In the genomic region with DNA sequence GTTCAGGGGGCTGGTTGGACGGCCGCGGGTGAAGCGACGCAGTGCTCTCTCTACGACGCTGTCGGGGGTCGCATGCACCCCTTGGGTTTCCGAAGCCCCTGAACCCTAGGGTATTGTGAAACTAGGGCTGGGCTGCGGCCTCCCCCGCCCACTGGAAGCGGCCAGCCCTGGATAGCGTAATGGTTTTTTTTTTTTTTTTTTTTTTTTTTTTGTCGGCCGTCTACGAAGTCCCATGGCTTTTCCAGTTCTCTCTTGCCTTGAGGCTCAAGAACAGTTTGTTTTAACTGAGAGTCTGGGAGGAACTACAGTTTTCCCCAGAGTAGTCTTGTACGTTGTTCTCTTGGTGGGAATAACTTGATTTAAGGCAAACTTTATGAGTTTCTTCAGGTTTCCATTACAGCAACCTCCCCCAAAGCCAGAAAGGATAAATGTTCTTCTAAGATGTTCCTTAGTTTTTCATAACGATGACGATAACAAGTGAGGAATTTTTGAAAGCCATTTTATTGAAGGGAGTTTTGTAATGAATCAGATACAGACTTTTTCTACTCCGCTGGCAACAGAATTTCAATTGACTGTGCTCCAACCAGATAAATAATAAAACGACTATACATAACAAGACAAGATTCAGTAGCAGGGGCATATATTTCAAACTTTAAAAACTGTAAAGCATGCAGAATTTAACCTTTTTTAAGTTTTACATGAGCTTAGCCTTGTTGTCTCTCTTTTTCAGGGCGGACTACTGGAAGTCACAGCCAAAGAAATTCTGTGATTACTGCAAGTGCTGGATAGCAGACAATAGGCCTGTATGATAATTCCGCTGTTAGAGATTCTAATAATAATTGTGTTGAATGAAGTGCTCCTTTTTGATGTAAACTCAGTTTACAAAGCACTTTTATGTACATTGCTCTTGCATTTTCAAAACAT, we compare ENCODE assay signal across 8 cellular contexts. TPM values are rescaled to one million over a fixed set of nuclear protein-coding genes. Genes with fewer than 3 reads are reported as not detected.
DNase-seq lines count a peak whose midpoint lies in the region; ATAC-seq and FAIRE-seq lines count a peak whose summit lies in the region.

No MANE protein-coding gene starts in this region.

- FAIRE-seq in endometrium (lab: Jason Lieb, UNC): peak; percentile 83

- peaks cover 2 to 5% of the 10 kb centered on the region in 2 donors for H3K27me3 Mint-ChIP-seq in CD4-positive, alpha-beta memory T cell

- peak overlapping the region; percentile 81 for H3K27ac ChIP-seq in CD4-positive, alpha-beta memory T cell (ENCODE audit: low read depth, low read length)
- H3K27ac ChIP-seq in SJCRH30: peak overlapping the region; percentile 88

- H3K9me3 ChIP-seq in CD4-positive, alpha-beta memory T cell (ENCODE audit: control insufficient read depth in 1 of 2, low read length in 2 of 2): no peaks in the 10 kb centered on the region
- H3K9me3 ChIP-seq in SJCRH30 (replicated peaks) (no peaks in the 10 kb centered on the region), mononuclear cell (ENCODE audit: low read depth, low read length) (no peaks in the 10 kb centered on the region)

- H3K4me3 ChIP-seq in CD4-positive, alpha-beta memory T cell (ENCODE audit: low read length in 2 of 2): peak overlapping the region; percentile 92 to 99
- H3K4me3 ChIP-seq in SJCRH30 (peak overlapping the region; percentile 83), mononuclear cell (ENCODE audit: low read length) (peak overlapping the region; percentile 88)

- H3K9me3 Mint-ChIP-seq in CD4-positive, alpha-beta memory T cell: peaks cover 0 to 15% (median 0%) of the 10 kb centered on the region in 8 donors

- peaks cover 25 to 68% (median 33%) of the 10 kb centered on the region in 4 donors for H3K4me1 Mint-ChIP-seq in CD4-positive, alpha-beta memory T cell

- peaks cover 42% of the 10 kb centered on the region for H3K4me1 ChIP-seq in CD4-positive, alpha-beta memory T cell (ENCODE audit: insufficient read depth, low read length)
- H3K4me1 ChIP-seq in SJCRH30 (peaks cover 12% of the 10 kb centered on the region; the same call in 1 of the 2 replicates), mononuclear cell (ENCODE audit: insufficient read depth, low read length) (peaks cover 25% of the 10 kb centered on the region)

- H3K36me3 Mint-ChIP-seq in CD4-positive, alpha-beta memory T cell: peaks cover 17 to 43% of the 10 kb centered on the region in 2 donors

- H3K4me3 Mint-ChIP-seq in CD4-positive, alpha-beta memory T cell: peak overlapping the region; percentile 97 to 100 (median 100)

- no peaks in the 10 kb centered on the region for H3K27me3 ChIP-seq in CD4-positive, alpha-beta memory T cell (ENCODE audit: insufficient read depth, low read length)
- no peaks in the 10 kb centered on the region for H3K27me3 ChIP-seq in SJCRH30
- H3K27me3 ChIP-seq in mononuclear cell (ENCODE audit: insufficient read depth, low read length): no peaks in the 10 kb centered on the region

- peaks cover 17% of the 10 kb centered on the region for H3K36me3 ChIP-seq in CD4-positive, alpha-beta memory T cell (ENCODE audit: insufficient read depth, low read length)
- H3K36me3 ChIP-seq in SJCRH30: peaks cover 19% of the 10 kb centered on the region

- intact Hi-C loops in CD4-positive, alpha-beta memory T cell (cut with micrococcal nuclease): loop anchor here (1.0 to 5.0 kb wide), 9 partner anchors 43 to 1210 kb away; a partner anchor contains a TSS

- CTCF ChIA-PET in CD4-positive, alpha-beta memory T cell (lab: Charles Lee; ENCODE audit: partially characterized antibody): interaction anchor here (1.3 to 5.4 kb wide), 6 partner anchors 10 to 141 kb away, joined by 3 to 29 read pairs (median 10); a partner anchor contains a TSS

- DNase-seq in CD4-positive, alpha-beta memory T cell: no peak
- DNase-seq in SJCRH30 (peak in 1 of 2 experiments; percentile 17), D341Med (ENCODE audit: low spot score) (no peak), GM19238 (ENCODE audit: insufficient read length, low spot score) (no peak)

- ATAC-seq in GM19351 (IDR thresholded peaks at IDR 0.05; ENCODE audit: unreplicated experiment) (peak; percentile 36), HG03342 (IDR thresholded peaks at IDR 0.05; ENCODE audit: unreplicated experiment) (peak; percentile 28)

- POLR2A ChIA-PET in CD4-positive, alpha-beta memory T cell (lab: Charles Lee; ENCODE audit: partially characterized antibody): interaction anchor here (0.6 to 6.8 kb wide), 11 partner anchors 45 to 464 kb away, joined by 3 to 104 read pairs (median 7); a partner anchor contains a TSS

- H3K27ac Mint-ChIP-seq in CD4-positive, alpha-beta memory T cell: peak overlapping the region; percentile 99 to 100 (median 99)

RNA-seq across cellular contexts. Expression of a gene that starts 0.9 kb away (rescaled TPM):
- 1 to 10 TPM; 8.4 to 9.1 TPM for total RNA-seq in CD4-positive, alpha-beta memory T cell
- polyA plus RNA-seq in CD4-positive, alpha-beta memory T cell: 1 to 10 TPM; 1.9 to 4.1 TPM
- total RNA-seq in SJCRH30 (2014; rRNA removed; shearing (Covaris generic)): 14.4 and 15.3 TPM in 2 replicates
- total RNA-seq in mononuclear cell: 5.8 TPM

RNA-seq across cellular contexts. Expression of a gene that starts 43.1 kb away (rescaled TPM):
- total RNA-seq in CD4-positive, alpha-beta memory T cell: 100 to 1,000 TPM; 188 to 192 TPM
- 100 to 1,000 TPM; 136 to 149 TPM for polyA plus RNA-seq in CD4-positive, alpha-beta memory T cell
- total RNA-seq in SJCRH30 (2014; rRNA removed; shearing (Covaris generic)): 30.5 and 32.7 TPM in 2 replicates
- total RNA-seq in mononuclear cell: 410 TPM
